Comparison of ENCODE assay signal across 8 cellular contexts in the genomic region with DNA sequence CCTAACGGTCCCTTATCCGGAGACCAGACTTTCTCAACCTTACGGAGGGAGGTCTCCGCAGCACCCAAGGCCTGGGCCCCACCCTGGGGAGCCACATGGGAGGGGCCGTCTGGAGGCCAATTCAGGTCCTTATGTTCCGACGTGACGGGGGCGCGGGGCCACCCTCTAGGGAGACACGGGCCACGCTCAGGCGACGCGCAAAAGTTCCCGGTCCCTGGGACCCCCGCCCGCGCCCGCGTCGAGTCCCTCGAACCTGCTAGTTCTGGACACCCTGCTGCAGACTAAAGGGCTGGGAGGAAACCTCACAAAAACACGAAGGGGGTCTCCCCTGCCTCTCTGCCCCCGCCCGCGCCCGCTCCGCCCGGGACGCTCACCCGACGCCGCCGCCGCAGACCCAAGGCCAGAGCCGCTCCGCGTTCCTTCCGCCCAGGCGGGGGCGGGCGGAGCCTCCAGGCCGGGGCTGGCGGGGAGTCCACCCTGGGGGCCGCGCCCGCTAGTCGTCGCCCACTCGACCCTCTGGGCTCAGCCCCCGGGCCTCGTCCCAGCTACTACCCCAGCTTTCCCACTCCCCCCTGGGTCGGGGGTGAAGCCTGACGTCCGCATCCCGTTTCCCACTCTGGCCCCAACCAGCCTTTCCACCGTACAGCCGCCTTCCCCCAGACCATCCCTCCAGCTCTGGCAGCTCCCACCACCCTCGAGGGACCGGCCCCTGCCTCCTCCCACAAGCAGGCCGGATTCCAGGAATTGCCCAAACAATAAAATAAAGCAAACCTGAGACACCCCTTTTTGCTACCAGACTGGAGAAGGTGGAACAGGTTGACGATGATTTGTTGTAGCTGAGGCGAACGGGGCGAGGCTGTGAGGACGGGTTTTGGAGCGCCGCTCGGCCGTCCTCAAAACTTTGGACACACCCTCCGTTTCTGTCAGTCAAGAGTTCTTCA. TPM values are rescaled to one million over a fixed set of nuclear protein-coding genes. Genes with fewer than 3 reads are reported as not detected.
DNase-seq lines count a peak whose midpoint lies in the region; ATAC-seq and TF ChIP-seq lines count a peak whose summit lies in the region.

No MANE protein-coding gene starts in this region.

- no peak for DNase-seq in HCT116 (ENCODE audit: low read depth, low spot score)
- DNase-seq in adipocyte (ENCODE audit: low read depth), result peak; percentile 60
- no peak for DNase-seq in NCI-H146 treated with DMSO at 0.1 percent for 48 hours (lab: John Stamatoyannopoulos, UW; ENCODE audit: unreplicated experiment)
- no peak for DNase-seq in NCI-H774 (lab: John Stamatoyannopoulos, UW)
- DNase-seq in SK-N-SH, result no peak

- H3K4me1 ChIP-seq in HCT116 (ENCODE audit: control insufficient read depth in 1 of 2, insufficient read depth in 2 of 2, low read length in 2 of 2) (peaks cover 6 to 22% of the 10 kb centered on the region in 2 experiments; a peak in 3 of 4 replicates), adipocyte (ENCODE audit: control insufficient read depth, insufficient read depth, low read length) (peaks cover 35% of the 10 kb centered on the region), iPS-20b (ENCODE audit: insufficient read depth, low read length) (no peaks in the 10 kb centered on the region), SK-N-SH (ENCODE audit: control insufficient read depth in 1 of 2, insufficient read depth in 2 of 2, low read depth in 1 of 2, low read length in 1 of 2) (peaks cover 7 to 9% of the 10 kb centered on the region in 2 experiments; a peak in 2 of 4 replicates)

- H3K9ac ChIP-seq in HCT116 (ENCODE audit: low read length) (no peak overlapping the region), adipocyte (ENCODE audit: low read length) (peak overlapping the region; percentile 100), iPS-20b (ENCODE audit: low read depth, low read length) (no peak overlapping the region), SK-N-SH (no peak overlapping the region)

- peak overlapping the region; percentile 100 for H3K27ac Mint-ChIP-seq in stimulated activated memory B cell treated with anti-CD40 and anti-IgM and Interleukin-4, amounts not matched to agents 10 μg/mL and 1 μg/mL and 100 μg/mL, for 72 hours

- CTCF ChIA-PET in HCT116 (lab: Charles Lee) (no interaction called here), SK-N-SH (lab: Yijun Ruan, JAX) (interaction anchor here (0.6 to 1.2 kb wide), 3 partner anchors 54 to 254 kb away, joined by 3 read pairs; a partner anchor contains a TSS)

- whole genome bisulfite sequencing in SK-N-SH (ENCODE audit: low lambda C conversion rate), result 92% methylated on average over 52 of the region's 72 CpGs

- POLR2A ChIA-PET in HCT116 (lab: Charles Lee), result no interaction called here
- POLR2A ChIA-PET in SK-N-SH (lab: Yijun Ruan, JAX), result no interaction called here

- peaks cover 7 to 17% of the 10 kb centered on the region in 2 experiments for H3K36me3 ChIP-seq in HCT116 (ENCODE audit: control insufficient read depth in 1 of 2, insufficient read depth in 2 of 2, low read length in 2 of 2)
- H3K36me3 ChIP-seq in adipocyte (ENCODE audit: control insufficient read depth, insufficient read depth, low read length, severe bottlenecking), result peaks cover 29% of the 10 kb centered on the region
- peaks cover 23% of the 10 kb centered on the region for H3K36me3 ChIP-seq in iPS-20b (ENCODE audit: insufficient read depth, low read depth, low read length)
- peaks cover 7 to 33% of the 10 kb centered on the region in 2 experiments for H3K36me3 ChIP-seq in SK-N-SH (replicated peaks in 1 of 2; ENCODE audit: control insufficient read depth in 1 of 2, insufficient read depth in 2 of 2, low read length in 1 of 2)

- H3K9me3 Mint-ChIP-seq in stimulated activated memory B cell treated with anti-CD40 and anti-IgM and Interleukin-4, amounts not matched to agents 10 μg/mL and 1 μg/mL and 100 μg/mL, for 72 hours, result no peaks in the 10 kb centered on the region

- H3K27ac ChIP-seq in 22Rv1 (peak overlapping the region; percentile 98; the same call in 1 of the 2 replicates), HCT116 (ENCODE audit: low read depth, low read length) (no peak overlapping the region), iPS-20b (ENCODE audit: low read length) (no peak overlapping the region), SK-N-SH (ENCODE audit: low read depth in 2 of 2, low read length in 1 of 2) (no peak overlapping the region; a peak in 1 of 4 replicates)

- peaks cover 45% of the 10 kb centered on the region for H3K79me2 ChIP-seq in HCT116 (ENCODE audit: insufficient read depth, low read length)
- peaks cover 61% of the 10 kb centered on the region for H3K79me2 ChIP-seq in SK-N-SH (ENCODE audit: insufficient read depth)

- TF ChIP-seq EP300 in SK-N-SH (IDR thresholded peaks at IDR 0.05; ENCODE audit: borderline replicate concordance in 1 of 2, low read depth in 1 of 2, low read length in 1 of 2), result no peak

- H3K36me3 Mint-ChIP-seq in stimulated activated memory B cell treated with anti-CD40 and anti-IgM and Interleukin-4, amounts not matched to agents 10 μg/mL and 1 μg/mL and 100 μg/mL, for 72 hours, result peaks cover 34% of the 10 kb centered on the region

- H2AFZ ChIP-seq in HCT116 (ENCODE audit: low read depth, low read length, poor library complexity, severe bottlenecking) (no peak overlapping the region), SK-N-SH (ENCODE audit: low read depth) (no peak overlapping the region)

- no TSS peak for BruUV-seq in HCT116 (replicated peaks; lab: Mats Ljungman, UMichigan)

- no peak for TF ChIP-seq POLR2A in HCT116 (IDR thresholded peaks at IDR 0.05; ENCODE audit: borderline replicate concordance, extremely low read depth, insufficient read depth, insufficient read length)

- no peak for TF ChIP-seq RAD21 in HCT116 (IDR thresholded peaks at IDR 0.05; ENCODE audit: low read depth)
- no peak for TF ChIP-seq RAD21 in SK-N-SH (IDR thresholded peaks at IDR 0.05; ENCODE audit: low read length)

- H3K27me3 ChIP-seq in HCT116 (ENCODE audit: insufficient read depth, low read length), result no peaks in the 10 kb centered on the region
- H3K27me3 ChIP-seq in adipocyte (replicated peaks; ENCODE audit: control insufficient read depth, insufficient read depth, low read length), result no peaks in the 10 kb centered on the region
- H3K27me3 ChIP-seq in iPS-20b (ENCODE audit: insufficient read depth, low read length), result no peaks in the 10 kb centered on the region
- H3K27me3 ChIP-seq in SK-N-SH (ENCODE audit: insufficient read depth), result no peaks in the 10 kb centered on the region

- no peaks in the 10 kb centered on the region for H3K27me3 Mint-ChIP-seq in stimulated activated memory B cell treated with anti-CD40 and anti-IgM and Interleukin-4, amounts not matched to agents 10 μg/mL and 1 μg/mL and 100 μg/mL, for 72 hours

- H3K9me2 ChIP-seq in HCT116 (ENCODE audit: insufficient read depth) (no peaks in the 10 kb centered on the region), SK-N-SH (no peaks in the 10 kb centered on the region)

- no peaks in the 10 kb centered on the region; a peak in 1 of 4 replicates for H3K9me3 ChIP-seq in HCT116 (ENCODE audit: control insufficient read depth in 1 of 2, insufficient read depth in 1 of 2, low read depth in 1 of 2, low read length in 2 of 2)
- H3K9me3 ChIP-seq in adipocyte (ENCODE audit: control insufficient read depth, low read length), result no peaks in the 10 kb centered on the region
- H3K9me3 ChIP-seq in iPS-20b (ENCODE audit: insufficient read depth, low read depth, low read length), result no peaks in the 10 kb centered on the region
- H3K9me3 ChIP-seq in SK-N-SH, result no peaks in the 10 kb centered on the region

- no peak for TF ChIP-seq CTCF in 22Rv1 (IDR thresholded peaks at IDR 0.05)
- no peak for TF ChIP-seq CTCF in HCT116 (IDR thresholded peaks at IDR 0.05 in 2 of 3, conservative IDR thresholded peaks at IDR 0.05 in 1 of 3; ENCODE audit: borderline replicate concordance in 1 of 3, insufficient read depth in 1 of 3, low read depth in 2 of 3, low read length in 2 of 3)
- TF ChIP-seq CTCF in SK-N-SH (IDR thresholded peaks at IDR 0.05), result no peak

- H4K20me1 ChIP-seq in HCT116 (ENCODE audit: insufficient read depth) (no peaks in the 10 kb centered on the region), SK-N-SH (ENCODE audit: insufficient read depth) (0 out of 2 replicates have a peak, but pooled peaks cover 7% of the 10 kb centered on the region)

- RAD21 ChIA-PET in HCT116 (lab: Charles Lee; ENCODE audit: low non-redundant PET in 1 of 2, low total read pairs in 2 of 2, uncharacterized antibody in 2 of 2, unreplicated experiment in 2 of 2), result no interaction called here

- H3K4me3 Mint-ChIP-seq in stimulated activated memory B cell treated with anti-CD40 and anti-IgM and Interleukin-4, amounts not matched to agents 10 μg/mL and 1 μg/mL and 100 μg/mL, for 72 hours, result peak overlapping the region; percentile 98

- no peak for ATAC-seq in HCT116
- ATAC-seq in stimulated activated memory B cell treated with anti-CD40 and anti-IgM and Interleukin-4, amounts not matched to agents 10 μg/mL and 1 μg/mL and 100 μg/mL, for 72 hours, result no peak

- intact Hi-C loops in HCT116 (cut with micrococcal nuclease), result no loop called here

- peaks cover 4% of the 10 kb centered on the region for H3F3A ChIP-seq in SK-N-SH (replicated peaks; ENCODE audit: insufficient read depth)

- H3K4me3 ChIP-seq in HCT116 (replicated peaks in 1 of 2; ENCODE audit: low read depth in 1 of 2, low read length in 2 of 2) (no peak overlapping the region), adipocyte (ENCODE audit: low read length) (peak overlapping the region; percentile 87), iPS-20b (ENCODE audit: low read length) (peak overlapping the region; percentile 30; the same call in 1 of the 2 replicates), SK-N-SH (ENCODE audit: low read depth in 2 of 2, low read length in 1 of 2) (no peak overlapping the region)

- peaks cover 66% of the 10 kb centered on the region for H3K4me1 Mint-ChIP-seq in stimulated activated memory B cell treated with anti-CD40 and anti-IgM and Interleukin-4, amounts not matched to agents 10 μg/mL and 1 μg/mL and 100 μg/mL, for 72 hours

- H3K4me2 ChIP-seq in HCT116 (ENCODE audit: low read length) (peak overlapping the region; percentile 95; the same call in 1 of the 2 replicates), SK-N-SH (no peak overlapping the region)

RNA-seq across cellular contexts. Expression of a gene that starts 2.7 kb away (rescaled TPM):
- total RNA-seq in HCT116 (2021; ENCODE audit: unreplicated experiment), result 120 TPM
- polyA plus RNA-seq in HCT116 (2012), result 128 and 151 TPM in 2 replicates
- polyA plus RNA-seq in SK-N-SH (2012; rRNA removed), result 135 and 147 TPM in 2 replicates
- 44.4 and 82.6 TPM in 2 replicates for polyA plus RNA-seq in SK-N-SH (2012; cell fraction: cytosol; rRNA removed)
- polyA plus RNA-seq in SK-N-SH (2012; cell fraction: nucleus; rRNA removed), result 176 and 213 TPM in 2 replicates

RNA-seq across cellular contexts. Expression of a gene that starts 31.1 kb away (rescaled TPM):
- total RNA-seq in HCT116 (2021; ENCODE audit: unreplicated experiment), result 104 TPM
- 118 and 126 TPM in 2 replicates for polyA plus RNA-seq in HCT116 (2012)
- 138 and 217 TPM in 2 replicates for polyA plus RNA-seq in SK-N-SH (2012; rRNA removed)
- 95.3 and 125 TPM in 2 replicates for polyA plus RNA-seq in SK-N-SH (2012; cell fraction: cytosol; rRNA removed)
- polyA plus RNA-seq in SK-N-SH (2012; cell fraction: nucleus; rRNA removed), result 189 and 285 TPM in 2 replicates

RNA-seq across cellular contexts. Expression of a gene that starts 33.0 kb away (rescaled TPM):
- total RNA-seq in HCT116 (2021; ENCODE audit: unreplicated experiment), result 9.1 TPM
- 6.3 and 6.5 TPM in 2 replicates for polyA plus RNA-seq in HCT116 (2012)
- polyA plus RNA-seq in SK-N-SH (2012; rRNA removed), result 1.2 and 1.4 TPM in 2 replicates
- 0.30 and 0.52 TPM in 2 replicates for polyA plus RNA-seq in SK-N-SH (2012; cell fraction: cytosol; rRNA removed)
- 5.4 and 6.2 TPM in 2 replicates for polyA plus RNA-seq in SK-N-SH (2012; cell fraction: nucleus; rRNA removed)

RNA-seq across cellular contexts. Expression of a gene that starts 54.2 kb away (rescaled TPM):
- total RNA-seq in HCT116 (2021; ENCODE audit: unreplicated experiment), result 40.1 TPM
- 32.1 and 33.3 TPM in 2 replicates for polyA plus RNA-seq in HCT116 (2012)
- 25.6 and 28.6 TPM in 2 replicates for polyA plus RNA-seq in SK-N-SH (2012; rRNA removed)
- 10.9 and 14.9 TPM in 2 replicates for polyA plus RNA-seq in SK-N-SH (2012; cell fraction: cytosol; rRNA removed)
- polyA plus RNA-seq in SK-N-SH (2012; cell fraction: nucleus; rRNA removed), result 130 and 148 TPM in 2 replicates

RNA-seq across cellular contexts. Expression of a gene that starts 56.2 kb away (rescaled TPM):
- 9.5 TPM for total RNA-seq in HCT116 (2021; ENCODE audit: unreplicated experiment)
- 7.1 and 7.6 TPM in 2 replicates for polyA plus RNA-seq in HCT116 (2012)
- polyA plus RNA-seq in SK-N-SH (2012; rRNA removed), result 2.4 and 2.6 TPM in 2 replicates
- polyA plus RNA-seq in SK-N-SH (2012; cell fraction: cytosol; rRNA removed), result 0.60 and 1.3 TPM in 2 replicates
- polyA plus RNA-seq in SK-N-SH (2012; cell fraction: nucleus; rRNA removed), result 30.2 and 47.4 TPM in 2 replicates

Comparison
In these comparisons a context has a peak if more than half of its experiments do, and no peak if none do; other contexts are left out.
1. H3K4me3 ChIP-seq: peak in adipocyte (single experiment) and iPS-20b (single experiment); none in HCT116 (0 of 2) and SK-N-SH (0 of 2).